Comparison of ENCODE assay signal across 8 cellular contexts in the genomic region with DNA sequence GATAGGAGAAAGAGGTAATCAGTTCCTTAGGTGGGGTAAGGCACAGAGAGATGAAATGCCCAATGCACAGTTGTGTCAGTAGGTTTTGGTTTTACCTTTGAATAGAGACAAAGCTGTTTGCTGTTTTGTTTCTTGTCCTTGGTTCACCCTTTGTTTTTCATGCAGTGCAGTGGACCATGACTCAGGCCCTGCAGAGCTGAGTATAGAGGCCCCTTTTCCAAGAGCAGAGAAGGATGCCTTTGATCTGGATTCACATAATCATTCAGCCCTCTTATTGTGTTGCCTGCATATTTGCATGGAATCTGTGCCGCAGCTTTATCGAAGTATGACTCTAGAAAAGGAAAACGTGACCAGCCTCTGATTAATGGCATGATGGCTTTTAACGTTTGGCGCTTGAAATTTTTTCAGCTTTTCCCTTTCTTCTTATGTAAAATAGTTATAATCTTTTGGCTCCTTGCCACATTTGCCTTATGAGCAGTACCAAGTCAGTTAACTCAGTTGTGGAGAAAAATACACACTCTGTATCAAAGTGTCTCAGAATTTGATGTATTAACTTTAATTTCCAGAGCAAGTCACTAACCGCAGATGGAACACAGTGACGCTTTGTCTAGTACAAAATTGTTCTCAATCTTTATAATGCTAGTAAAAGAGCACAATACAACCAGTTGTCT.
DNase-seq lines count a peak whose midpoint lies in the region; ATAC-seq and TF ChIP-seq lines count a peak whose summit lies in the region.

No MANE protein-coding gene starts in this region.

- H3F3A ChIP-seq in PC-3 (ENCODE audit: low read length, unreplicated experiment) = no peaks in the 10 kb centered on the region

- no peaks in the 10 kb centered on the region for H3K4me1 ChIP-seq in PC-3 (ENCODE audit: insufficient read depth, low read length)

- H3K27me3 ChIP-seq in MG63 (no peaks in the 10 kb centered on the region), PC-3 (ENCODE audit: low read length) (no peaks in the 10 kb centered on the region)

- POLR2A ChIA-PET in PC-3 (lab: Charles Lee; ENCODE audit: unreplicated experiment) = no interaction called here

- CTCF ChIA-PET in PC-3 (lab: Charles Lee) = no interaction called here

- peak; percentile 67 for DNase-seq in DMS79 treated with DMSO at 0.1 percent for 48 hours (lab: John Stamatoyannopoulos, UW)
- peak; percentile 70 for DNase-seq in NCI-H345 treated with DMSO at 0.1 percent for 48 hours (lab: John Stamatoyannopoulos, UW; ENCODE audit: unreplicated experiment)
- DNase-seq in globus pallidus (ENCODE audit: low spot score) = peak; percentile 83
- no peak for DNase-seq in MG63
- no peak for DNase-seq in PC-3

- H3K9me3 ChIP-seq in MG63 (no peaks in the 10 kb centered on the region), PC-3 (ENCODE audit: low read length) (no peaks in the 10 kb centered on the region)

- intact Hi-C loops in PC-3 (cut with micrococcal nuclease) = no loop called here

- no peak for TF ChIP-seq CTCF in PC-3 (conservative IDR thresholded peaks at IDR 0.05; ENCODE audit: low read depth, low read length)

- no peak overlapping the region for H3K9ac ChIP-seq in PC-3 (ENCODE audit: low read length)

- BruUV-seq in PC-3 (replicated peaks; lab: Mats Ljungman, UMichigan) = no TSS peak

- H3K36me3 ChIP-seq in MG63 = no peaks in the 10 kb centered on the region
- no peaks in the 10 kb centered on the region for H3K36me3 ChIP-seq in PC-3 (ENCODE audit: low read depth, low read length)

- H3K4me2 ChIP-seq in PC-3 (ENCODE audit: low read length) = no peak overlapping the region

- no peaks in the 10 kb centered on the region for H3K79me2 ChIP-seq in PC-3 (ENCODE audit: low read length)

- TF ChIP-seq POLR2A in GM18505 (IDR thresholded peaks at IDR 0.05; ENCODE audit: borderline replicate concordance, extremely low read depth, insufficient read depth, insufficient read length) = no peak

- peak; percentile 77 for ATAC-seq in GM21717 (IDR thresholded peaks at IDR 0.05; ENCODE audit: unreplicated experiment)
- ATAC-seq in GM18505 (IDR thresholded peaks at IDR 0.05; ENCODE audit: unreplicated experiment) = no peak
- ATAC-seq in PC-3 = no peak
- ATAC-seq in HG02763 (IDR thresholded peaks at IDR 0.05; ENCODE audit: unreplicated experiment) = no peak

- H2AFZ ChIP-seq in PC-3 (ENCODE audit: low read length) = no peak overlapping the region

- no peaks in the 10 kb centered on the region for H3K9me2 ChIP-seq in PC-3 (replicated peaks; ENCODE audit: low read length)

- H3K27ac ChIP-seq in PC-3 (ENCODE audit: low read length) = no peak overlapping the region

- H4K20me1 ChIP-seq in PC-3 (ENCODE audit: low read length) = no peaks in the 10 kb centered on the region

- H3K4me3 ChIP-seq in MG63 (no peak overlapping the region), PC-3 (ENCODE audit: low read length) (no peak overlapping the region)

Comparison
In these comparisons a context has a peak if more than half of its experiments do, and no peak if none do; other contexts are left out.
1. DNase-seq: peak in DMS79 treated with DMSO at 0.1 percent for 48 hours (single experiment), NCI-H345 treated with DMSO at 0.1 percent for 48 hours (single experiment) and globus pallidus (single experiment); none in MG63 (single experiment) and PC-3 (single experiment).